9 cellular contexts compared by ENCODE assay signal in genomic region chrX:65196758-65197371, GRCh38.
DNase-seq lines count a peak whose midpoint lies in the region; ATAC-seq and TF ChIP-seq lines count a peak whose summit lies in the region.
"Had no signal": no experiment of that assay in that cellular context is flagged by ENCODE, and none has a peak within 500 bp of the region (broad histone marks: within the 10 kb centered on the region; RNA-seq: fewer than 3 reads in every experiment).

No MANE protein-coding gene starts in this region.

- no peaks in the 10 kb centered on the region for H3K4me1 ChIP-seq in OCI-LY1 (ENCODE audit: insufficient read depth, low read length, severe bottlenecking)

- no peaks in the 10 kb centered on the region for H3K9me2 ChIP-seq in OCI-LY1 (ENCODE audit: low read depth, low read length)

- H4K20me1 ChIP-seq in OCI-LY1 (ENCODE audit: insufficient read depth, low read length), result no peaks in the 10 kb centered on the region

- H3F3A ChIP-seq in OCI-LY1 (ENCODE audit: insufficient read depth, low read length), result no peaks in the 10 kb centered on the region

- no peaks in the 10 kb centered on the region for H3K27me3 ChIP-seq in OCI-LY1 (ENCODE audit: insufficient read depth, low read length)
- H3K27me3 ChIP-seq: tibial artery had no signal

- peak; percentile 72 for ATAC-seq in sciatic nerve

- H3K9ac ChIP-seq in OCI-LY1 (ENCODE audit: low read length), result no peak overlapping the region

- H3K27ac ChIP-seq in OCI-LY1 (ENCODE audit: low read depth, low read length, poor library complexity, severe bottlenecking), result no peak overlapping the region
- H3K27ac ChIP-seq: tibial artery had no signal

- no peaks in the 10 kb centered on the region for H3K79me2 ChIP-seq in OCI-LY1 (ENCODE audit: insufficient read depth, low read length)

- H3K4me3 ChIP-seq in OCI-LY1 (ENCODE audit: low read depth, low read length, poor library complexity, severe bottlenecking), result no peak overlapping the region
- H3K4me3 ChIP-seq: tibial artery had no signal

- DNase-seq in NCI-H524 (lab: John Stamatoyannopoulos, UW), result peak; percentile 1 to 69
- DNase-seq in NCI-H524 treated with DMSO at 0.1 percent for 48 hours (lab: John Stamatoyannopoulos, UW), result no peak
- DNase-seq in germinal center (ENCODE audit: low spot score), result peak; percentile 2
- DNase-seq in sciatic nerve (ENCODE audit: low spot score), result no peak
- no peak for DNase-seq in NCI-H2171 treated with DMSO at 0.1 percent for 48 hours (lab: John Stamatoyannopoulos, UW)
- no peak for DNase-seq in NOMO-1 treated with DMSO at 0.1 percent for 48 hours (lab: John Stamatoyannopoulos, UW; ENCODE audit: unreplicated experiment)
- no peak for DNase-seq in NCI-H2171 (lab: John Stamatoyannopoulos, UW)
- DNase-seq: tibial artery had no signal

- H3K36me3 ChIP-seq in OCI-LY1 (ENCODE audit: insufficient read depth, low read length), result no peaks in the 10 kb centered on the region
- H3K36me3 ChIP-seq: tibial artery had no signal

- TF ChIP-seq CTCF in OCI-LY1 (IDR thresholded peaks at IDR 0.05; ENCODE audit: low read length), result 0 out of 2 replicates have a peak, but pooled peaks have one; percentile 13

- H3K4me2 ChIP-seq in OCI-LY1 (ENCODE audit: low read length), result no peak overlapping the region

- H2AFZ ChIP-seq in OCI-LY1 (ENCODE audit: low read length), result no peak overlapping the region

- H3K9me3 ChIP-seq in OCI-LY1 (ENCODE audit: low read length), result no peaks in the 10 kb centered on the region

- intact Hi-C loops in sciatic nerve (cut with DNase I), result no loop called here

Comparison
In these comparisons a context has a peak if more than half of its experiments do, and no peak if none do; other contexts are left out.
1. DNase-seq: peak in NCI-H524 (2 of 2) and germinal center (single experiment); none in NCI-H524 treated with DMSO at 0.1 percent for 48 hours (single experiment), sciatic nerve (single experiment), NCI-H2171 treated with DMSO at 0.1 percent for 48 hours (single experiment), NOMO-1 treated with DMSO at 0.1 percent for 48 hours (single experiment) and NCI-H2171 (single experiment).